2 cellular contexts compared by ENCODE assay signal in genomic region chr6:165770430-165771082, GRCh38.
TF ChIP-seq lines count a peak whose summit lies in the region.

No MANE protein-coding gene starts in this region.

TF ChIP-seq in A549, 52 proteins besides CTCF, POLR2A, EP300 and RAD21 (continued from another document):
- TF ChIP-seq ELK1 (IDR thresholded peaks at IDR 0.05; ENCODE audit: low read depth, low read length), result no peak
- no peak for TF ChIP-seq HOXA7 (CRISPR knock-in tag; IDR thresholded peaks at IDR 0.05)
- TF ChIP-seq BHLHE40 (IDR thresholded peaks at IDR 0.05; ENCODE audit: low read depth, low read length), result no peak
- TF ChIP-seq TP53 (CRISPR knock-in tag; IDR thresholded peaks at IDR 0.05), result no peak
- no peak for TF ChIP-seq ESRRA (IDR thresholded peaks at IDR 0.05; ENCODE audit: borderline replicate concordance, low read length)
- TF ChIP-seq KDM5A (IDR thresholded peaks at IDR 0.05), result no peak
- TF ChIP-seq E2F6 (IDR thresholded peaks at IDR 0.05; ENCODE audit: borderline replicate concordance, low read depth), result no peak

TF ChIP-seq in IMR-90, 13 proteins besides CTCF, POLR2A, EP300 and RAD21 (continued from another document):
- no peak for TF ChIP-seq USF2 (IDR thresholded peaks at IDR 0.05; ENCODE audit: low read depth, low read length)
- TF ChIP-seq BHLHE40 (IDR thresholded peaks at IDR 0.05; ENCODE audit: low read depth, low read length), result no peak
- TF ChIP-seq SMC3 (IDR thresholded peaks at IDR 0.05; ENCODE audit: low read depth, low read length), result no peak
- no peak for TF ChIP-seq NFE2L2 (IDR thresholded peaks at IDR 0.05; ENCODE audit: low read depth, low read length)
- TF ChIP-seq RFX5 (IDR thresholded peaks at IDR 0.05; ENCODE audit: low read depth, low read length), result no peak
